ENCODE assay signal across 1 cellular context in genomic region chr16:46973457-46974324, GRCh38.
TF ChIP-seq lines count a peak whose summit lies in the region.

DNAJA2 (minus strand) TSS chr16:46973674; CDS start chr16:46973572, 102 bp downstream.

TF ChIP-seq in K562, 482 proteins besides CTCF, POLR2A, EP300 and RAD21 (continued from another document and continues in another):
- TF ChIP-seq ZNF41 (CRISPR knock-in tag; conservative IDR thresholded peaks at IDR 0.05) (0 out of 2 replicates have a peak, but pooled peaks have one; percentile 17), HMGXB4 (CRISPR knock-in tag; IDR thresholded peaks at IDR 0.05) (peak; percentile 81; the same call in 1 of the 2 replicates), CREB1 (IDR thresholded peaks at IDR 0.05) (peak; percentile 86), CREB1 (CRISPR knock-in tag; IDR thresholded peaks at IDR 0.05) (peak; percentile 83), EP400 (IDR thresholded peaks at IDR 0.05) (peak; percentile 80), ARID2 (IDR thresholded peaks at IDR 0.05) (no peak), ZNF766 (CRISPR knock-in tag; conservative IDR thresholded peaks at IDR 0.05) (peak; percentile 67; the same call in 1 of the 2 replicates), OTX1 (CRISPR knock-in tag; IDR thresholded peaks at IDR 0.05) (no peak), MAFF (IDR thresholded peaks at IDR 0.05; ENCODE audit: low read length) (no peak), MEF2D (tag; conservative IDR thresholded peaks at IDR 0.05; ENCODE audit: low read depth) (no peak), CBX1 (IDR thresholded peaks at IDR 0.05; ENCODE audit: low read depth) (peak; percentile 67; the same call in 1 of the 2 replicates), SIN3A (IDR thresholded peaks at IDR 0.05; ENCODE audit: borderline replicate concordance in 2 of 2, control insufficient read depth in 1 of 2, low read depth in 2 of 2, low read length in 2 of 2) (peak; percentile 57 to 59; a peak in 2 of 4 replicates), HIVEP1 (CRISPR knock-in tag; IDR thresholded peaks at IDR 0.05) (0 out of 2 replicates have a peak, but pooled peaks have one; percentile 16), ZNF699 (CRISPR knock-in tag; IDR thresholded peaks at IDR 0.05; ENCODE audit: insufficient replicate concordance) (no peak), KAT8 (IDR thresholded peaks at IDR 0.05; ENCODE audit: low read depth) (peak; percentile 26; the same call in 1 of the 2 replicates), ZBTB49 (CRISPR knock-in tag; IDR thresholded peaks at IDR 0.05; ENCODE audit: borderline replicate concordance) (no peak), XRCC3 (IDR thresholded peaks at IDR 0.05) (no peak), SMAD4 (CRISPR knock-in tag; conservative IDR thresholded peaks at IDR 0.05) (peak; percentile 38; the same call in 1 of the 2 replicates), NBN (IDR thresholded peaks at IDR 0.05; ENCODE audit: low read depth) (peak; percentile 26; the same call in 1 of the 2 replicates), ETV5 (CRISPR knock-in tag; IDR thresholded peaks at IDR 0.05; ENCODE audit: low read depth) (0 out of 2 replicates have a peak, but pooled peaks have one; percentile 34), CBX3 (IDR thresholded peaks at IDR 0.05; ENCODE audit: borderline replicate concordance in 1 of 2, low read length in 2 of 2) (peak in 1 of 2 experiments; percentile 61; a peak in 1 of 3 replicates), FOXA3 (CRISPR knock-in tag; conservative IDR thresholded peaks at IDR 0.05 in 1 of 2, IDR thresholded peaks at IDR 0.05 in 1 of 2) (peak in 1 of 2 experiments; percentile 27; a peak in 1 of 4 replicates), ZSCAN32 (CRISPR knock-in tag; IDR thresholded peaks at IDR 0.05) (0 out of 2 replicates have a peak, but pooled peaks have one; percentile 8), ZBTB1 (CRISPR knock-in tag; IDR thresholded peaks at IDR 0.05; ENCODE audit: borderline replicate concordance, low read depth) (0 out of 2 replicates have a peak, but pooled peaks have one; percentile 39), HNRNPLL (IDR thresholded peaks at IDR 0.05; ENCODE audit: low read depth, low read length, poor library complexity, severe bottlenecking) (peak; percentile 67), RBM25 (IDR thresholded peaks at IDR 0.05; ENCODE audit: low read depth, low read length, severe bottlenecking) (no peak), NR2C1 (IDR thresholded peaks at IDR 0.05) (peak; percentile 97), NR2C1 (tag; IDR thresholded peaks at IDR 0.05) (peak; percentile 98), PKNOX1 (IDR thresholded peaks at IDR 0.05) (no peak), EWSR1 (IDR thresholded peaks at IDR 0.05; ENCODE audit: borderline replicate concordance, low read depth, partially characterized antibody) (no peak), ZNF740 (CRISPR knock-in tag; IDR thresholded peaks at IDR 0.05) (peak; percentile 24; the same call in 1 of the 2 replicates), ZNF740 (tag; IDR thresholded peaks at IDR 0.05) (no peak), TEAD1 (CRISPR knock-in tag; IDR thresholded peaks at IDR 0.05) (0 out of 4 replicates have a peak, but pooled peaks of 1 of the 2 experiments have one; percentile 29), CBFB (CRISPR knock-in tag; IDR thresholded peaks at IDR 0.05) (no peak; the same call in 1 of the 2 replicates), SOX6 (IDR thresholded peaks at IDR 0.05) (peak; percentile 25), MNT (conservative IDR thresholded peaks at IDR 0.05) (peak; percentile 24 to 63; a peak in 2 of 4 replicates), ZBTB2 (IDR thresholded peaks at IDR 0.05) (peak; percentile 88; the same call in 1 of the 2 replicates)
- TF ChIP-seq, protein P1, sequence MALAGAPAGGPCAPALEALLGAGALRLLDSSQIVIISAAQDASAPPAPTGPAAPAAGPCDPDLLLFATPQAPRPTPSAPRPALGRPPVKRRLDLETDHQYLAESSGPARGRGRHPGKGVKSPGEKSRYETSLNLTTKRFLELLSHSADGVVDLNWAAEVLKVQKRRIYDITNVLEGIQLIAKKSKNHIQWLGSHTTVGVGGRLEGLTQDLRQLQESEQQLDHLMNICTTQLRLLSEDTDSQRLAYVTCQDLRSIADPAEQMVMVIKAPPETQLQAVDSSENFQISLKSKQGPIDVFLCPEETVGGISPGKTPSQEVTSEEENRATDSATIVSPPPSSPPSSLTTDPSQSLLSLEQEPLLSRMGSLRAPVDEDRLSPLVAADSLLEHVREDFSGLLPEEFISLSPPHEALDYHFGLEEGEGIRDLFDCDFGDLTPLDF (CRISPR knock-in tag; IDR thresholded peaks at IDR 0.05), result 0 out of 2 replicates have a peak, but pooled peaks have one; percentile 48
- TF ChIP-seq, protein P2, sequence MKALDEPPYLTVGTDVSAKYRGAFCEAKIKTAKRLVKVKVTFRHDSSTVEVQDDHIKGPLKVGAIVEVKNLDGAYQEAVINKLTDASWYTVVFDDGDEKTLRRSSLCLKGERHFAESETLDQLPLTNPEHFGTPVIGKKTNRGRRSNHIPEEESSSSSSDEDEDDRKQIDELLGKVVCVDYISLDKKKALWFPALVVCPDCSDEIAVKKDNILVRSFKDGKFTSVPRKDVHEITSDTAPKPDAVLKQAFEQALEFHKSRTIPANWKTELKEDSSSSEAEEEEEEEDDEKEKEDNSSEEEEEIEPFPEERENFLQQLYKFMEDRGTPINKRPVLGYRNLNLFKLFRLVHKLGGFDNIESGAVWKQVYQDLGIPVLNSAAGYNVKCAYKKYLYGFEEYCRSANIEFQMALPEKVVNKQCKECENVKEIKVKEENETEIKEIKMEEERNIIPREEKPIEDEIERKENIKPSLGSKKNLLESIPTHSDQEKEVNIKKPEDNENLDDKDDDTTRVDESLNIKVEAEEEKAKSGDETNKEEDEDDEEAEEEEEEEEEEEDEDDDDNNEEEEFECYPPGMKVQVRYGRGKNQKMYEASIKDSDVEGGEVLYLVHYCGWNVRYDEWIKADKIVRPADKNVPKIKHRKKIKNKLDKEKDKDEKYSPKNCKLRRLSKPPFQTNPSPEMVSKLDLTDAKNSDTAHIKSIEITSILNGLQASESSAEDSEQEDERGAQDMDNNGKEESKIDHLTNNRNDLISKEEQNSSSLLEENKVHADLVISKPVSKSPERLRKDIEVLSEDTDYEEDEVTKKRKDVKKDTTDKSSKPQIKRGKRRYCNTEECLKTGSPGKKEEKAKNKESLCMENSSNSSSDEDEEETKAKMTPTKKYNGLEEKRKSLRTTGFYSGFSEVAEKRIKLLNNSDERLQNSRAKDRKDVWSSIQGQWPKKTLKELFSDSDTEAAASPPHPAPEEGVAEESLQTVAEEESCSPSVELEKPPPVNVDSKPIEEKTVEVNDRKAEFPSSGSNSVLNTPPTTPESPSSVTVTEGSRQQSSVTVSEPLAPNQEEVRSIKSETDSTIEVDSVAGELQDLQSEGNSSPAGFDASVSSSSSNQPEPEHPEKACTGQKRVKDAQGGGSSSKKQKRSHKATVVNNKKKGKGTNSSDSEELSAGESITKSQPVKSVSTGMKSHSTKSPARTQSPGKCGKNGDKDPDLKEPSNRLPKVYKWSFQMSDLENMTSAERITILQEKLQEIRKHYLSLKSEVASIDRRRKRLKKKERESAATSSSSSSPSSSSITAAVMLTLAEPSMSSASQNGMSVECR (CRISPR knock-in tag; IDR thresholded peaks at IDR 0.05), result peak; percentile 81; the same call in 1 of the 2 replicates
- TF ChIP-seq, protein P3, sequence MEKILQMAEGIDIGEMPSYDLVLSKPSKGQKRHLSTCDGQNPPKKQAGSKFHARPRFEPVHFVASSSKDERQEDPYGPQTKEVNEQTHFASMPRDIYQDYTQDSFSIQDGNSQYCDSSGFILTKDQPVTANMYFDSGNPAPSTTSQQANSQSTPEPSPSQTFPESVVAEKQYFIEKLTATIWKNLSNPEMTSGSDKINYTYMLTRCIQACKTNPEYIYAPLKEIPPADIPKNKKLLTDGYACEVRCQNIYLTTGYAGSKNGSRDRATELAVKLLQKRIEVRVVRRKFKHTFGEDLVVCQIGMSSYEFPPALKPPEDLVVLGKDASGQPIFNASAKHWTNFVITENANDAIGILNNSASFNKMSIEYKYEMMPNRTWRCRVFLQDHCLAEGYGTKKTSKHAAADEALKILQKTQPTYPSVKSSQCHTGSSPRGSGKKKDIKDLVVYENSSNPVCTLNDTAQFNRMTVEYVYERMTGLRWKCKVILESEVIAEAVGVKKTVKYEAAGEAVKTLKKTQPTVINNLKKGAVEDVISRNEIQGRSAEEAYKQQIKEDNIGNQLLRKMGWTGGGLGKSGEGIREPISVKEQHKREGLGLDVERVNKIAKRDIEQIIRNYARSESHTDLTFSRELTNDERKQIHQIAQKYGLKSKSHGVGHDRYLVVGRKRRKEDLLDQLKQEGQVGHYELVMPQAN (IDR thresholded peaks at IDR 0.05; ENCODE audit: borderline replicate concordance), result peak; percentile 57; the same call in 1 of the 2 replicates
